In genomic region chr17:19645608-19646250, GRCh38 we compare ENCODE assay signal across 8 cellular contexts. TPM values are rescaled to one million over a fixed set of nuclear protein-coding genes. Genes with fewer than 3 reads are reported as not detected.
A peak's percentile ranks its signal among the peaks of the same experiment; 100 is the strongest.
DNase-seq lines count a peak whose midpoint lies in the region; ATAC-seq and TF ChIP-seq lines count a peak whose summit lies in the region.

No MANE protein-coding gene starts in this region.

- H3K27me3 ChIP-seq in H7 (ENCODE audit: control insufficient read depth, insufficient read depth, low read length) (no peaks in the 10 kb centered on the region), right lobe of liver (no peaks in the 10 kb centered on the region)

- H3K27ac ChIP-seq in right lobe of liver, result peak overlapping the region; percentile 90 to 97 (median 96)

- 24% methylated on average over 8 of the region's 8 CpGs for WGBS in right lobe of liver (ENCODE audit: insufficient coverage, low coverage, low lambda C conversion rate, missing lambda C conversion rate)

- peaks cover 0 to 37% (median 18%) of the 10 kb centered on the region in 4 donors for H3K4me1 ChIP-seq in right lobe of liver

- H3K9me3 ChIP-seq in right lobe of liver, result no peaks in the 10 kb centered on the region

- ATAC-seq in right lobe of liver (peak in 2 of 4 donors; percentile 26 to 33), GM18520 (IDR thresholded peaks at IDR 0.05; ENCODE audit: unreplicated experiment) (no peak)

- DNase-seq in ACHN, result peak; percentile 38
- DNase-seq in H7, result peak; percentile 70
- peak; percentile 12 for DNase-seq in T follicular helper cell (ENCODE audit: low read depth)
- no peak for DNase-seq in astrocyte of the spinal cord (ENCODE audit: low read depth, low spot score)
- peak; percentile 59 to 82 (median 70) for DNase-seq in right lobe of liver
- peak; percentile 15 to 21 for DNase-seq in stimulated activated CD8-positive, alpha-beta memory T cell treated with anti-CD3 and anti-CD28 coated beads, Interleukin-7, amount 100 ng/mL, for 48 hours (ENCODE audit: extremely low read depth in 1 of 2, low read depth in 1 of 2)
- DNase-seq in 8988T, result no peak

- intact Hi-C loops in right lobe of liver (cut with DNase I), result loop anchor here in 1 of 2 donors (10.0 kb wide), 1 partner anchor 91 kb away; no protein-coding TSS in a partner anchor

- in situ Hi-C loops in ACHN (cut with HindIII; ENCODE audit: low pct_ligation_motif_present, low pct_unique_long_range_greater_than_20kb, low sequenced_read_pairs) (no loop called here), astrocyte of the spinal cord (cut with HindIII; ENCODE audit: low sequenced_read_pairs) (no loop called here)

- H3K4me3 ChIP-seq in H7 (ENCODE audit: insufficient read depth, low read depth, low read length), result no peak overlapping the region
- H3K4me3 ChIP-seq in astrocyte of the spinal cord (ENCODE audit: low read depth, low read length), result no peak overlapping the region
- peak overlapping the region; percentile 20 to 59 (median 23) for H3K4me3 ChIP-seq in right lobe of liver

- TF ChIP-seq POLR2A in right lobe of liver (IDR thresholded peaks at IDR 0.05), result no peak

- H3K36me3 ChIP-seq in H7 (replicated peaks; ENCODE audit: control insufficient read depth, insufficient read depth, low read length) (no peaks in the 10 kb centered on the region), right lobe of liver (no peaks in the 10 kb centered on the region)

- TF ChIP-seq CTCF in astrocyte of the spinal cord (IDR thresholded peaks at IDR 0.05; ENCODE audit: low read depth, low read length) (peak; percentile 43), right lobe of liver (IDR thresholded peaks at IDR 0.05) (peak; percentile 67 to 95 (median 76))

RNA-seq across cellular contexts. Expression of gene ALDH3A2, which starts 2.8 kb away (rescaled TPM):
- 119 and 159 TPM in 2 replicates for total RNA-seq in H7 (2014; rRNA removed; shearing (Covaris generic))
- 100 to 1,000 TPM; 102 to 264 (median 182) TPM for total RNA-seq in right lobe of liver

Comparison
In these comparisons a context has a peak if more than half of its experiments do, and no peak if none do; other contexts are left out.
1. DNase-seq: peak in ACHN (single experiment), H7 (single experiment), T follicular helper cell (single experiment), right lobe of liver (3 of 3) and stimulated activated CD8-positive, alpha-beta memory T cell treated with anti-CD3 and anti-CD28 coated beads, Interleukin-7, amount 100 ng/mL, for 48 hours (2 of 2); none in astrocyte of the spinal cord (single experiment) and 8988T (single experiment).
2. H3K4me3 ChIP-seq: peak in right lobe of liver (3 of 3); none in H7 (single experiment) and astrocyte of the spinal cord (single experiment).